8 cellular contexts compared by ENCODE assay signal in the genomic region with DNA sequence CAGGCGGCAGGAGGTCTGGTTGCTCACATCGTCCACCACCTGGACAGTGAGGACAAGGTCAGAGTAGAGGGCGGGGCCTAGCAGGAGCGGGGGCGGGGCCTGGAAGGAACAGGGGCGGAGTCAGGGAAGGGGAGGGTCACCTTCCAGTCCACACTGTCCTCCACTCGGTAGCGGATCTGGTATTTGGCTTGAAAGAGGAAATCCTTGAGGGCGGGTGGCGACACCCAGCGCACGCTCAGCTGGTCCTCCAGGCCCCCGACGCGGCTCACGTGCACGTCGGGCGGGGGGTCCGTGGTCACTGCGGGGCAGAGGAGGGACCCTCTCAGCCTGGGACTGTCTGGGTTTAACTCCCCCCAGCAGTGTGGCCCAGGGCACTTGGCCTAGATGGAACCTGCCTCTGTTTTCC. TPM values are rescaled to one million over a fixed set of nuclear protein-coding genes. Genes with fewer than 3 reads are reported as not detected.
DNase-seq lines count a peak whose midpoint lies in the region; ATAC-seq and TF ChIP-seq lines count a peak whose summit lies in the region.

No MANE protein-coding gene starts in this region.

- H3K4me1 ChIP-seq in lung (ENCODE audit: control insufficient read depth in 2 of 2, insufficient read depth in 2 of 2, low read length in 2 of 2): peaks cover 0 to 2% of the 10 kb centered on the region in 2 donors

- H3K4me3 ChIP-seq in WERI-Rb-1 (ENCODE audit: low read depth, low read length) (peak overlapping the region; percentile 34), lung (no peak overlapping the region)

- H3K27ac ChIP-seq in WERI-Rb-1 (peak overlapping the region; percentile 36; the same call in 1 of the 2 replicates), lung (ENCODE audit: low read depth in 1 of 2, low read length in 1 of 2) (no peak overlapping the region)

- no peaks in the 10 kb centered on the region for H3K9me3 ChIP-seq in WERI-Rb-1 (ENCODE audit: severe bottlenecking)
- peaks cover 0 to 1% of the 10 kb centered on the region in 2 donors for H3K9me3 ChIP-seq in lung (ENCODE audit: control insufficient read depth in 2 of 2, insufficient read depth in 1 of 2, low read length in 1 of 2)

- H3K36me3 ChIP-seq in WERI-Rb-1: peaks cover 8% of the 10 kb centered on the region
- peaks cover 0 to 2% of the 10 kb centered on the region in 2 donors for H3K36me3 ChIP-seq in lung (ENCODE audit: control insufficient read depth in 2 of 2, insufficient read depth in 2 of 2, low read length in 2 of 2)

- TF ChIP-seq CTCF in WERI-Rb-1 (IDR thresholded peaks at IDR 0.05; ENCODE audit: low read depth, low read length) (no peak), lung (IDR thresholded peaks at IDR 0.05; ENCODE audit: control extremely low read depth, extremely low read depth) (no peak)

- intact Hi-C loops in posterior cingulate gyrus (cut with DNase I): loop anchor here (5.0 kb wide), 1 partner anchor 76 kb away; no protein-coding TSS in a partner anchor

- DNase-seq in COLO829 (ENCODE audit: low spot score) (peak; percentile 64), Kasumi-1 (lab: John Stamatoyannopoulos, UW) (peak; percentile 35 to 52), WERI-Rb-1 (peak; percentile 93), lung (ENCODE audit: low spot score) (peak; percentile 46), posterior cingulate gyrus (no peak)
- DNase-seq in activated CD8-positive, alpha-beta memory T cell treated with anti-CD3 and anti-CD28 coated beads, Interleukin-2, amount 50 U/mL, for 4 hours: no peak

- ATAC-seq in lung (ENCODE audit: insufficient read depth, low FRiP score) (no peak), HG03460 (IDR thresholded peaks at IDR 0.05; ENCODE audit: unreplicated experiment) (no peak), GM19455 (IDR thresholded peaks at IDR 0.05; ENCODE audit: unreplicated experiment) (no peak)

- H3K27me3 ChIP-seq in WERI-Rb-1 (ENCODE audit: insufficient read depth, low read depth, severe bottlenecking) (no peaks in the 10 kb centered on the region), lung (ENCODE audit: control insufficient read depth, insufficient read depth) (no peaks in the 10 kb centered on the region)

- 16 to 24% methylated on average over 21 of the region's 21 CpGs for WGBS in lung, 2 donors

RNA-seq across cellular contexts. Expression of a gene that starts 8.2 kb away (rescaled TPM):
- total RNA-seq in lung: 100 to 1,000 TPM in 1 of 2 donors, 10 to 100 TPM in 1; 51.4 to 114 TPM
- 10 to 100 TPM; 73.4 to 92.5 TPM for polyA plus RNA-seq in lung

RNA-seq across cellular contexts. Expression of a gene that starts 9.8 kb away (rescaled TPM):
- total RNA-seq in lung: 10 to 100 TPM; 13.3 to 36.9 TPM
- polyA plus RNA-seq in lung: 10 to 100 TPM; 12.8 to 48.2 TPM

RNA-seq across cellular contexts. Expression of a gene that starts 15.9 kb away (rescaled TPM):
- total RNA-seq in lung: 1 to 10 TPM; 1.7 to 2.8 TPM
- 1 to 10 TPM in 1 of 2 donors, under 1 TPM in 1; 0.49 to 1.1 TPM for polyA plus RNA-seq in lung

RNA-seq across cellular contexts. Expression of a gene that starts 25.1 kb away (rescaled TPM):
- 100 to 1,000 TPM; 689 to 926 TPM for total RNA-seq in lung
- 1,000 to 10,000 TPM; 1,135 to 1,266 TPM for polyA plus RNA-seq in lung

RNA-seq across cellular contexts. Expression of a gene that starts 39.1 kb away (rescaled TPM):
- total RNA-seq in lung: 10 to 100 TPM; 51.3 to 85.9 TPM
- polyA plus RNA-seq in lung: 100 to 1,000 TPM in 1 of 2 donors, 10 to 100 TPM in 1; 63.7 to 117 TPM

Comparison
In these comparisons a context has a peak if more than half of its experiments do, and no peak if none do; other contexts are left out.
1. DNase-seq: peak in COLO829 (single experiment), Kasumi-1 (2 of 2), WERI-Rb-1 (single experiment) and lung (single experiment); none in posterior cingulate gyrus (0 of 10) and activated CD8-positive, alpha-beta memory T cell treated with anti-CD3 and anti-CD28 coated beads, Interleukin-2, amount 50 U/mL, for 4 hours (single experiment).